In the genomic region with DNA sequence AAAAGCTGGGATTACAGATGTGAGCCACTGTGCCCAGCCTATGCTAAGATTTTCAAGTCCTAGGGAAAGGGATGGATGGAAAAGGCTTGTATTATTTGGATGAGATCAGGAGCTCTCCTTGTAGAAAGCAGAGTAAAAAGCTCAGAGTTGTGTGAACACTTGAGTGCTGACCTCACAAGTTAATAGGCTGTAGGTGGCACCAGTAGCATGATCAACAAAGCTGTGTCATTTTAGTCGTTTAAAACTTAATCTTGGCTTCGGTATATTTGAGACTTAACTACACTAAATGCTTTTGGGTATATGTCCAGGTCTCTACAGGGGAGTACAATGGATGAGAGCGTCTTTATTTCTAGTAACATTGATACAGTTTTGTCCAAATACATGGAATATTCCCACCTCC, we compare ENCODE assay signal across 14 cellular contexts.
DNase-seq lines count a peak whose midpoint lies in the region; ATAC-seq, FAIRE-seq and TF ChIP-seq lines count a peak whose summit lies in the region.
"Had no signal": no experiment of that assay in that cellular context is flagged by ENCODE, and none has a peak within 500 bp of the region (broad histone marks: within the 10 kb centered on the region; RNA-seq: fewer than 3 reads in every experiment).

No MANE protein-coding gene starts in this region.

- H3K27ac Mint-ChIP-seq in WTC11 (peak overlapping the region; percentile 77), immature natural killer cell (no peak overlapping the region)
- H3K27ac Mint-ChIP-seq: B cell; CD8-positive, alpha-beta memory T cell had no signal

- H3K9me3 Mint-ChIP-seq in WTC11 (no peaks in the 10 kb centered on the region; the same call in 1 of the 2 replicates), immature natural killer cell (peaks cover 0 to 5% (median 0%) of the 10 kb centered on the region in 6 donors)
- H3K9me3 Mint-ChIP-seq: H9 had no signal

- DNase-seq in left ventricle myocardium superior, result no peak
- no peak for DNase-seq in right cardiac atrium
- DNase-seq in WTC11 (ENCODE audit: low spot score), result no peak
- no peak for DNase-seq in left lobe of liver (ENCODE audit: low spot score)
- DNase-seq in superior temporal gyrus (ENCODE audit: extremely low spot score), result peak; percentile 54
- DNase-seq in GM12891 (ENCODE audit: insufficient read length, low spot score), result no peak
- no peak for DNase-seq in immature natural killer cell
- no peak for DNase-seq in DMS153 treated with DMSO at 0.1 percent for 48 hours (lab: John Stamatoyannopoulos, UW; ENCODE audit: unreplicated experiment)
- DNase-seq: CD8-positive, alpha-beta memory T cell; H9; NCI-H1930; NCI-H510A treated with DMSO at 0.1 percent for 48 hours had no signal

- H3K36me3 Mint-ChIP-seq in WTC11 (no peaks in the 10 kb centered on the region), immature natural killer cell (no peaks in the 10 kb centered on the region)
- H3K36me3 Mint-ChIP-seq: CD8-positive, alpha-beta memory T cell had no signal

- no peak overlapping the region for H3K4me3 Mint-ChIP-seq in WTC11
- H3K4me3 Mint-ChIP-seq in immature natural killer cell, result no peak overlapping the region
- H3K4me3 Mint-ChIP-seq: B cell; CD8-positive, alpha-beta memory T cell; H9 had no signal

- intact Hi-C loops in left ventricle myocardium superior (cut with micrococcal nuclease) (no loop called here), right cardiac atrium (cut with DNase I) (no loop called here)

- FAIRE-seq in GM12891 (lab: Jason Lieb, UNC), result no peak

- no peak overlapping the region for H3K27ac ChIP-seq in right cardiac atrium (ENCODE audit: low read length)
- H3K27ac ChIP-seq: SJSA1 had no signal

- H3K27me3 Mint-ChIP-seq in WTC11 (ENCODE audit: low read depth) (no peaks in the 10 kb centered on the region), immature natural killer cell (ENCODE audit: low read depth in 3 of 3) (peaks cover 0 to 4% (median 2%) of the 10 kb centered on the region in 3 donors)

- TF ChIP-seq POLR2A in GM12891 (IDR thresholded peaks at IDR 0.05; ENCODE audit: low read depth, low read length), result no peak

- no peak overlapping the region for H3K4me3 ChIP-seq in right cardiac atrium (ENCODE audit: low read length)
- H3K4me3 ChIP-seq: SJSA1 had no signal

- TF ChIP-seq CTCF in WTC11 (IDR thresholded peaks at IDR 0.05), result no peak

- H3K4me1 Mint-ChIP-seq in WTC11 (peaks cover 60% of the 10 kb centered on the region), immature natural killer cell (no peaks in the 10 kb centered on the region)
- H3K4me1 Mint-ChIP-seq: B cell; CD8-positive, alpha-beta memory T cell had no signal

- ATAC-seq in left ventricle myocardium superior (peak; percentile 47), right cardiac atrium (no peak), WTC11 (no peak), left lobe of liver (peak; percentile 72)

- CTCF ChIA-PET in WTC11 (lab: Charles Lee), result interaction anchor here (1.1 kb wide), 1 partner anchor 15 kb away, joined by 6 read pairs; no protein-coding TSS in a partner anchor

- no peaks in the 10 kb centered on the region for H3K27me3 ChIP-seq in right cardiac atrium (ENCODE audit: control insufficient read depth, insufficient read depth)
- H3K27me3 ChIP-seq: SJSA1 had no signal

- POLR2A ChIA-PET in WTC11 (lab: Charles Lee), result no interaction called here

- 76% methylated on average over 3 of the region's 3 CpGs for WGBS in right cardiac atrium

- H3K9me3 ChIP-seq in right cardiac atrium (ENCODE audit: control insufficient read depth, low read length), result no peaks in the 10 kb centered on the region
- H3K9me3 ChIP-seq: SJSA1 had no signal

- no peaks in the 10 kb centered on the region for H3K4me1 ChIP-seq in right cardiac atrium (ENCODE audit: control insufficient read depth, insufficient read depth, low read length)
- H3K4me1 ChIP-seq: SJSA1 had no signal

TF ChIP-seq in WTC11, 78 proteins besides CTCF, POLR2A, EP300 and RAD21 (continues in another document):
- TF ChIP-seq TCF7 (CRISPR knock-in tag; IDR thresholded peaks at IDR 0.05; ENCODE audit: low read depth), result no peak
- TF ChIP-seq CBFB (CRISPR knock-in tag; IDR thresholded peaks at IDR 0.05; ENCODE audit: low read depth), result no peak
- TF ChIP-seq ZNF423 (CRISPR knock-in tag; IDR thresholded peaks at IDR 0.05), result no peak
- TF ChIP-seq, protein P1, sequence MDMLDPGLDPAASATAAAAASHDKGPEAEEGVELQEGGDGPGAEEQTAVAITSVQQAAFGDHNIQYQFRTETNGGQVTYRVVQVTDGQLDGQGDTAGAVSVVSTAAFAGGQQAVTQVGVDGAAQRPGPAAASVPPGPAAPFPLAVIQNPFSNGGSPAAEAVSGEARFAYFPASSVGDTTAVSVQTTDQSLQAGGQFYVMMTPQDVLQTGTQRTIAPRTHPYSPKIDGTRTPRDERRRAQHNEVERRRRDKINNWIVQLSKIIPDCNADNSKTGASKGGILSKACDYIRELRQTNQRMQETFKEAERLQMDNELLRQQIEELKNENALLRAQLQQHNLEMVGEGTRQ (CRISPR knock-in tag; IDR thresholded peaks at IDR 0.05), result no peak
- no peak for TF ChIP-seq ELF4 (CRISPR knock-in tag; IDR thresholded peaks at IDR 0.05; ENCODE audit: low read depth)
- TF ChIP-seq, protein P2, sequence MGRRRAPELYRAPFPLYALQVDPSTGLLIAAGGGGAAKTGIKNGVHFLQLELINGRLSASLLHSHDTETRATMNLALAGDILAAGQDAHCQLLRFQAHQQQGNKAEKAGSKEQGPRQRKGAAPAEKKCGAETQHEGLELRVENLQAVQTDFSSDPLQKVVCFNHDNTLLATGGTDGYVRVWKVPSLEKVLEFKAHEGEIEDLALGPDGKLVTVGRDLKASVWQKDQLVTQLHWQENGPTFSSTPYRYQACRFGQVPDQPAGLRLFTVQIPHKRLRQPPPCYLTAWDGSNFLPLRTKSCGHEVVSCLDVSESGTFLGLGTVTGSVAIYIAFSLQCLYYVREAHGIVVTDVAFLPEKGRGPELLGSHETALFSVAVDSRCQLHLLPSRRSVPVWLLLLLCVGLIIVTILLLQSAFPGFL (CRISPR knock-in tag; IDR thresholded peaks at IDR 0.05; ENCODE audit: borderline replicate concordance), result no peak
- no peak for TF ChIP-seq TEAD1 (CRISPR knock-in tag; IDR thresholded peaks at IDR 0.05)
- no peak for TF ChIP-seq ZBTB21 (CRISPR knock-in tag; IDR thresholded peaks at IDR 0.05; ENCODE audit: borderline replicate concordance)
- TF ChIP-seq, protein P3, sequence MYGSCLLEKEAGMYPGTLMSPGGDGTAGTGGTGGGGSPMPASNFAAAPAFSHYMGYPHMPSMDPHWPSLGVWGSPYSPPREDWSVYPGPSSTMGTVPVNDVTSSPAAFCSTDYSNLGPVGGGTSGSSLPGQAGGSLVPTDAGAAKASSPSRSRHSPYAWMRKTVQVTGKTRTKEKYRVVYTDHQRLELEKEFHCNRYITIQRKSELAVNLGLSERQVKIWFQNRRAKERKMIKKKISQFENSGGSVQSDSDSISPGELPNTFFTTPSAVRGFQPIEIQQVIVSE (CRISPR knock-in tag; IDR thresholded peaks at IDR 0.05; ENCODE audit: borderline replicate concordance), result no peak
- TF ChIP-seq, protein P4, sequence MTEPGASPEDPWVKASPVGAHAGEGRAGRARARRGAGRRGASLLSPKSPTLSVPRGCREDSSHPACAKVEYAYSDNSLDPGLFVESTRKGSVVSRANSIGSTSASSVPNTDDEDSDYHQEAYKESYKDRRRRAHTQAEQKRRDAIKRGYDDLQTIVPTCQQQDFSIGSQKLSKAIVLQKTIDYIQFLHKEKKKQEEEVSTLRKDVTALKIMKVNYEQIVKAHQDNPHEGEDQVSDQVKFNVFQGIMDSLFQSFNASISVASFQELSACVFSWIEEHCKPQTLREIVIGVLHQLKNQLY (CRISPR knock-in tag; IDR thresholded peaks at IDR 0.05), result no peak

TF ChIP-seq in GM12891, 5 proteins besides CTCF, POLR2A, EP300 and RAD21:
- TF ChIP-seq PAX5 (IDR thresholded peaks at IDR 0.05; ENCODE audit: insufficient read depth, low read length, severe bottlenecking), result no peak
- TF ChIP-seq TAF1 (IDR thresholded peaks at IDR 0.05; ENCODE audit: low read depth, low read length), result no peak
- TF ChIP-seq POLR2AphosphoS5 (IDR thresholded peaks at IDR 0.05; ENCODE audit: low read depth, low read length), result no peak
- TF ChIP-seq SPI1 (IDR thresholded peaks at IDR 0.05; ENCODE audit: low read depth, low read length), result no peak
- no peak for TF ChIP-seq POU2F2 (IDR thresholded peaks at IDR 0.05; ENCODE audit: low read depth, low read length)

Comparison
In these comparisons a context has a peak if more than half of its experiments do, and no peak if none do; other contexts are left out.
1. ATAC-seq: peak in left ventricle myocardium superior (single experiment) and left lobe of liver (single experiment); none in right cardiac atrium (0 of 2) and WTC11 (single experiment).